Comparison of ENCODE assay signal across 15 cellular contexts in the genomic region with DNA sequence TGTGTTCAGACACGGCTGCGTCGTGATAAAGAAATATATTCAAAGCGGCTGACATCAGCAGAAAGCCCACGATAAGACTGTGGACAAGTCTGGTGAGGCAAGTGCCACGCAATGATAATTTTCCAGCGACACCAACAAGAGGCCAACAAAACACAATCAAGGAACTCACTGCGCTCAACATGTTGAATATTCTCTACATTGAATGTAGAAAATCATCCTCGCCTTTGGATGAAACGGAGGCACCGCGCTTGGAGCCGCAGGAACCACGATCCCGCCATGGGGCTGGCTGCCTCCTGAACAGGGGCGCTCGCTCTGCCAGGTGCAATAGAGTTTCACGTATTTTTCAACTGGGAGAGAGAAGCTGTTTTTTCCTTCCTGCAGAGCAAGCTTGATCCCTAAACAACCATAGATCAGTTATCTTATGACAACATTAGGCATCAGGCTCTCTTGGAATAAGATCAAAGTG.
"Had no signal": no experiment of that assay in that cellular context is flagged by ENCODE, and none has a peak within 500 bp of the region (broad histone marks: within the 10 kb centered on the region; RNA-seq: fewer than 3 reads in every experiment).

No MANE protein-coding gene starts in this region.

- H3K4me1 Mint-ChIP-seq: activated naive CD4-positive, alpha-beta T cell treated with anti-CD3 and anti-CD28 coated beads, Interleukin-2, amount 10 ng/mL, durations not matched to agents 7 days and 5 days; activated T-helper 17 cell treated with anti-CD3 and anti-CD28 coated beads, Interleukin-2, amount 50 U/mL, for 72 hours; stimulated activated memory B cell treated with anti-CD40 and anti-IgM and Interleukin-4, amounts not matched to agents 10 μg/mL and 1 μg/mL and 100 μg/mL, for 72 hours; T-cell had no signal

- H3K4me3 Mint-ChIP-seq: activated naive CD4-positive, alpha-beta T cell treated with anti-CD3 and anti-CD28 coated beads, Interleukin-2, amount 10 ng/mL, durations not matched to agents 7 days and 5 days; activated T-helper 17 cell treated with anti-CD3 and anti-CD28 coated beads, Interleukin-2, amount 50 U/mL, for 72 hours; immature natural killer cell; stimulated activated memory B cell treated with anti-CD40 and anti-IgM and Interleukin-4, amounts not matched to agents 10 μg/mL and 1 μg/mL and 100 μg/mL, for 72 hours; T-cell had no signal

- DNase-seq: activated CD4-positive, alpha-beta T cell treated with anti-CD3 and anti-CD28 coated beads for 1 hour; activated CD4-positive, alpha-beta T cell treated with anti-CD3 and anti-CD28 coated beads, Interleukin-2, amount 50 U/mL, for 4 hours; activated naive CD4-positive, alpha-beta T cell treated with anti-CD3 and anti-CD28 coated beads, Interleukin-2, amount 10 ng/mL, durations not matched to agents 7 days and 5 days; activated T-cell treated with anti-CD3 and anti-CD28 coated beads for 4 hours; immature natural killer cell; left colon; lower lobe of right lung; pancreas; T-cell; T-helper 9 cell; thyroid gland; uterus had no signal

- H3K4me1 ChIP-seq: lower lobe of right lung, pancreas, thyroid gland, uterus had no signal

- H3K9me3 Mint-ChIP-seq: activated naive CD4-positive, alpha-beta T cell treated with anti-CD3 and anti-CD28 coated beads, Interleukin-2, amount 10 ng/mL, durations not matched to agents 7 days and 5 days; activated T-helper 17 cell treated with anti-CD3 and anti-CD28 coated beads, Interleukin-2, amount 50 U/mL, for 72 hours; immature natural killer cell; stimulated activated memory B cell treated with anti-CD40 and anti-IgM and Interleukin-4, amounts not matched to agents 10 μg/mL and 1 μg/mL and 100 μg/mL, for 72 hours; T-cell had no signal

- H3K4me3 ChIP-seq: lower lobe of right lung, pancreas, thyroid gland, uterus had no signal

- H3K27ac ChIP-seq: lower lobe of right lung, pancreas, thyroid gland, uterus had no signal

- H3K27me3 ChIP-seq: pancreas, thyroid gland, uterus had no signal

- ATAC-seq: activated T-helper 17 cell treated with anti-CD3 and anti-CD28 coated beads, Interleukin-2, amount 50 U/mL, for 72 hours; left colon; lower lobe of right lung; pancreas; stimulated activated memory B cell treated with anti-CD40 and anti-IgM and Interleukin-4, amounts not matched to agents 10 μg/mL and 1 μg/mL and 100 μg/mL, for 72 hours; T-cell had no signal

- H3K9me3 ChIP-seq: lower lobe of right lung, pancreas, thyroid gland, uterus had no signal

- H3K27ac Mint-ChIP-seq: activated naive CD4-positive, alpha-beta T cell treated with anti-CD3 and anti-CD28 coated beads, Interleukin-2, amount 10 ng/mL, durations not matched to agents 7 days and 5 days; activated T-helper 17 cell treated with anti-CD3 and anti-CD28 coated beads, Interleukin-2, amount 50 U/mL, for 72 hours; immature natural killer cell; stimulated activated memory B cell treated with anti-CD40 and anti-IgM and Interleukin-4, amounts not matched to agents 10 μg/mL and 1 μg/mL and 100 μg/mL, for 72 hours; T-cell had no signal

- H3K36me3 ChIP-seq: uterus had no signal

- H3K27me3 Mint-ChIP-seq: activated naive CD4-positive, alpha-beta T cell treated with anti-CD3 and anti-CD28 coated beads, Interleukin-2, amount 10 ng/mL, durations not matched to agents 7 days and 5 days; activated T-helper 17 cell treated with anti-CD3 and anti-CD28 coated beads, Interleukin-2, amount 50 U/mL, for 72 hours; stimulated activated memory B cell treated with anti-CD40 and anti-IgM and Interleukin-4, amounts not matched to agents 10 μg/mL and 1 μg/mL and 100 μg/mL, for 72 hours; T-cell had no signal

- FAIRE-seq: colon, pancreas had no signal
